In genomic region chr9:122742003-122742402, GRCh38 we compare ENCODE assay signal across 39 cellular contexts. TPM values are rescaled to one million over a fixed set of nuclear protein-coding genes. Genes with fewer than 3 reads are reported as not detected.
"Had no signal": no experiment of that assay in that cellular context is flagged by ENCODE, and none has a peak within 500 bp of the region (broad histone marks: within the 10 kb centered on the region; RNA-seq: fewer than 3 reads in every experiment).

TSS of gene OR1L6 (plus strand) at chr9:122742303. CDS start at chr9:122749848, 7,545 bp downstream.

- H3K36me3 ChIP-seq: MG63 had no signal

- DNase-seq: Karpas-422, Kasumi-1, KBM-7, KG1, MG63, MM.1S, MV-4-11, NCI-H1048, NCI-H1092, NCI-H1092 treated with DMSO at 0.1 percent for 48 hours, NCI-H1105, NCI-H1105 treated with DMSO at 0.1 percent for 48 hours, NCI-H1417, NCI-H1417 treated with DMSO at 0.1 percent for 48 hours, NCI-H1436, NCI-H1436 treated with DMSO at 0.1 percent for 48 hours, NCI-H146, NCI-H1694, NCI-H1694 treated with DMSO at 0.1 percent for 48 hours, NCI-H187, NCI-H187 treated with DMSO at 0.1 percent for 48 hours, NCI-H1930, NCI-H2029, NCI-H2029 treated with DMSO at 0.1 percent for 48 hours, NCI-H2081, NCI-H2081 treated with DMSO at 0.1 percent for 48 hours, NCI-H2107, NCI-H2171, NCI-H2171 treated with DMSO at 0.1 percent for 48 hours, NCI-H2227 treated with DMSO at 0.1 percent for 48 hours, NCI-H226, NCI-H345, NCI-H446, NCI-H446 treated with DMSO at 0.1 percent for 48 hours had no signal

- H3K27ac ChIP-seq: KMS-11 had no signal

- H3K4me3 ChIP-seq: MG63 had no signal

- H3K9me3 ChIP-seq: MG63 had no signal

- H3K9ac ChIP-seq: KMS-11 had no signal

RNA-seq across cellular contexts. Expression of gene OR1L6, which starts in this region (rescaled TPM):
- total RNA-seq: LHCN-M2, M059J, MCF 10A, NCI-H460 had no signal
